10 cellular contexts compared by ENCODE assay signal in genomic region chr4:87498446-87498900, GRCh38. TPM values are rescaled to one million over a fixed set of nuclear protein-coding genes. Genes with fewer than 3 reads are reported as not detected.
A peak's percentile ranks its signal among the peaks of the same experiment; 100 is the strongest.
DNase-seq lines count a peak whose midpoint lies in the region; ATAC-seq, FAIRE-seq and TF ChIP-seq lines count a peak whose summit lies in the region.
"Had no signal": no experiment of that assay in that cellular context is flagged by ENCODE, and none has a peak within 500 bp of the region (broad histone marks: within the 10 kb centered on the region; RNA-seq: fewer than 3 reads in every experiment).

No MANE protein-coding gene starts in this region.

- in situ Hi-C loops in GM12878 (cut with MboI): loop anchor here (10.0 kb wide), 1 partner anchor 346 kb away; no protein-coding TSS in a partner anchor

- POLR2A ChIA-PET in GM12878 (lab: Charles Lee): interaction anchor here (0.6 kb wide), 1 partner anchor 20 kb away, joined by 4 read pairs; no protein-coding TSS in a partner anchor

- 0% methylated on average over 5 of the region's 5 CpGs for WGBS in GM12878 (ENCODE audit: insufficient coverage, insufficient replicate concordance, low lambda C conversion rate, missing lambda C conversion rate)

- FAIRE-seq in GM12878 (lab: Jason Lieb, UNC): peak; percentile 49

- H3K36me3 ChIP-seq in GM12878 (ENCODE audit: control insufficient read depth in 2 of 2, insufficient read depth in 2 of 2, low read length in 1 of 2) (no peaks in the 10 kb centered on the region), subcutaneous abdominal adipose tissue (ENCODE audit: control insufficient read depth in 5 of 5, insufficient read depth in 5 of 5, low read length in 5 of 5) (peaks cover 0 to 15% (median 6%) of the 10 kb centered on the region in 5 donors)
- H3K36me3 ChIP-seq: BLaER1 treated with 17β-estradiol and CSF1 and Interleukin-3, amounts not matched to agents 10 nM and 100 nM had no signal

- H3K4me3 ChIP-seq in GM12878: no peak overlapping the region
- H3K4me3 ChIP-seq in subcutaneous abdominal adipose tissue (ENCODE audit: low read depth in 1 of 5, low read length in 5 of 5): peak overlapping the region in 3 of 5 donors; percentile 1 to 53 (median 19)
- H3K4me3 ChIP-seq: BLaER1 treated with 17β-estradiol and CSF1 and Interleukin-3, amounts not matched to agents 10 nM and 100 nM had no signal

- no peaks in the 10 kb centered on the region for H3K36me3 Mint-ChIP-seq in activated CD8-positive, alpha-beta memory T cell treated with anti-CD3 and anti-CD28 coated beads, Interleukin-2, amount 10 ng/mL, durations not matched to agents 7 days and 5 days

- H3K27ac ChIP-seq in GM12878 (ENCODE audit: control insufficient read depth, insufficient read depth) (no peak overlapping the region), subcutaneous abdominal adipose tissue (ENCODE audit: low read depth, low read length) (peak overlapping the region; percentile 74)
- H3K27ac ChIP-seq: BLaER1 treated with 17β-estradiol and CSF1 and Interleukin-3, amounts not matched to agents 10 nM and 100 nM had no signal

- peaks cover 24% of the 10 kb centered on the region for H3K4me1 Mint-ChIP-seq in activated CD8-positive, alpha-beta memory T cell treated with anti-CD3 and anti-CD28 coated beads, Interleukin-2, amount 10 ng/mL, durations not matched to agents 7 days and 5 days

- CTCF ChIA-PET in activated CD8-positive, alpha-beta memory T cell treated with anti-CD3 and anti-CD28 coated beads, Interleukin-2, amount 10 ng/mL, durations not matched to agents 7 days and 5 days (lab: Charles Lee): interaction anchor here (1.0 to 1.5 kb wide), 6 partner anchors 11 to 350 kb away, joined by 3 to 6 read pairs (median 4); no protein-coding TSS in a partner anchor
- CTCF ChIA-PET in GM12878 (lab: Yijun Ruan, JAX): interaction anchor here (0.6 to 2.6 kb wide), 19 partner anchors 8 to 1199 kb away, joined by 3 to 10 read pairs (median 4); partner anchors contain the start of genes HSD17B11, NAP1L5 and SPARCL1

- H3K79me2 ChIP-seq in GM12878 (ENCODE audit: control insufficient read depth, insufficient read depth, low read length): no peaks in the 10 kb centered on the region

- H3K4me1 ChIP-seq in GM12878 (ENCODE audit: control insufficient read depth, insufficient read depth, low read length) (peaks cover 4% of the 10 kb centered on the region), subcutaneous abdominal adipose tissue (ENCODE audit: control insufficient read depth in 5 of 5, insufficient read depth in 5 of 5, low read length in 5 of 5) (peaks cover 0 to 55% (median 17%) of the 10 kb centered on the region in 5 donors)
- H3K4me1 ChIP-seq: BLaER1 treated with 17β-estradiol and CSF1 and Interleukin-3, amounts not matched to agents 10 nM and 100 nM had no signal

- H3K4me3 Mint-ChIP-seq in activated CD8-positive, alpha-beta memory T cell treated with anti-CD3 and anti-CD28 coated beads, Interleukin-2, amount 10 ng/mL, durations not matched to agents 7 days and 5 days: peak overlapping the region; percentile 58

- TF ChIP-seq POLR2A in GM12878 (IDR thresholded peaks at IDR 0.05; ENCODE audit: low read depth, low read length): no peak

- intact Hi-C loops in GM12878 (cut with micrococcal nuclease; ENCODE audit: unreplicated experiment): loop anchor here (5.0 kb wide), 1 partner anchor 349 kb away; no protein-coding TSS in a partner anchor

- H4K20me1 ChIP-seq in GM12878 (ENCODE audit: control insufficient read depth, insufficient read depth): no peaks in the 10 kb centered on the region
- H4K20me1 ChIP-seq: BLaER1 treated with 17β-estradiol and CSF1 and Interleukin-3, amounts not matched to agents 10 nM and 100 nM had no signal

- TF ChIP-seq CTCF in GM12878 (IDR thresholded peaks at IDR 0.05 in 2 of 3, conservative IDR thresholded peaks at IDR 0.05 in 1 of 3; ENCODE audit: control insufficient read depth in 2 of 3, extremely low read depth in 1 of 3, insufficient read depth in 1 of 3, low read depth in 3 of 3, low read length in 3 of 3): no peak

- no peaks in the 10 kb centered on the region for H3K9me3 ChIP-seq in GM12878 (replicated peaks; ENCODE audit: control insufficient read depth, insufficient read depth, low read length)
- H3K9me3 ChIP-seq in subcutaneous abdominal adipose tissue (ENCODE audit: control insufficient read depth in 5 of 5, low read length in 5 of 5): no peaks in the 10 kb centered on the region
- H3K9me3 ChIP-seq: BLaER1 treated with 17β-estradiol and CSF1 and Interleukin-3, amounts not matched to agents 10 nM and 100 nM had no signal

- no peaks in the 10 kb centered on the region for H3K27me3 ChIP-seq in GM12878 (replicated peaks in 1 of 2; ENCODE audit: control insufficient read depth in 2 of 2, insufficient read depth in 2 of 2, low read length in 1 of 2)
- H3K27me3 ChIP-seq in subcutaneous abdominal adipose tissue (ENCODE audit: control insufficient read depth in 5 of 5, insufficient read depth in 4 of 5, low read length in 5 of 5): no peaks in the 10 kb centered on the region
- H3K27me3 ChIP-seq: BLaER1 treated with 17β-estradiol and CSF1 and Interleukin-3, amounts not matched to agents 10 nM and 100 nM had no signal

- no peak for TF ChIP-seq RAD21 in GM12878 (IDR thresholded peaks at IDR 0.05; ENCODE audit: insufficient read depth, low read depth, low read length)

- RAD21 ChIA-PET in GM12878 (lab: Charles Lee; ENCODE audit: unreplicated experiment): interaction anchor here (0.7 kb wide), 1 partner anchor 181 kb away, joined by 3 read pairs; no protein-coding TSS in a partner anchor

- DNase-seq in activated CD8-positive, alpha-beta memory T cell treated with anti-CD3 and anti-CD28 coated beads, Interleukin-2, amount 10 ng/mL, durations not matched to agents 7 days and 5 days: no peak
- no peak for DNase-seq in activated CD8-positive, alpha-beta memory T cell treated with anti-CD3 and anti-CD28 coated beads, Interleukin-2, amount 50 U/mL, for 4 hours
- DNase-seq in GM12878 (ENCODE audit: low read depth, low spot score) (no peak), DMS 273 treated with DMSO at 0.1 percent for 48 hours (lab: John Stamatoyannopoulos, UW) (no peak), retina (no peak), DMS79 (lab: John Stamatoyannopoulos, UW) (no peak)

- no peak for TF ChIP-seq EP300 in GM12878 (IDR thresholded peaks at IDR 0.05; ENCODE audit: borderline replicate concordance in 1 of 2, control insufficient read depth in 1 of 2, low read depth in 2 of 2, low read length in 2 of 2)

- H3K9me3 Mint-ChIP-seq in activated CD8-positive, alpha-beta memory T cell treated with anti-CD3 and anti-CD28 coated beads, Interleukin-2, amount 10 ng/mL, durations not matched to agents 7 days and 5 days (ENCODE audit: low read depth): no peaks in the 10 kb centered on the region

- H2AFZ ChIP-seq in GM12878 (ENCODE audit: control insufficient read depth, low read depth, low read length): no peak overlapping the region; the same call in 1 of the 2 replicates

- SMC1A ChIA-PET in GM12878 (lab: Charles Lee; ENCODE audit: uncharacterized antibody, unreplicated experiment): interaction anchor here (0.7 to 1.4 kb wide), 7 partner anchors 9 to 350 kb away, joined by 3 to 6 read pairs (median 4); no protein-coding TSS in a partner anchor

- peak; percentile 57 for ATAC-seq in activated CD8-positive, alpha-beta memory T cell treated with anti-CD3 and anti-CD28 coated beads, Interleukin-2, amount 10 ng/mL, durations not matched to agents 7 days and 5 days
- ATAC-seq in HG02938 (IDR thresholded peaks at IDR 0.05; ENCODE audit: unreplicated experiment): peak; percentile 75
- ATAC-seq in GM12878: peak; percentile 85

- H3K27me3 Mint-ChIP-seq in activated CD8-positive, alpha-beta memory T cell treated with anti-CD3 and anti-CD28 coated beads, Interleukin-2, amount 10 ng/mL, durations not matched to agents 7 days and 5 days: no peaks in the 10 kb centered on the region

- H3K27ac Mint-ChIP-seq in activated CD8-positive, alpha-beta memory T cell treated with anti-CD3 and anti-CD28 coated beads, Interleukin-2, amount 10 ng/mL, durations not matched to agents 7 days and 5 days: peak overlapping the region; percentile 7

- BruUV-seq in GM12878 (replicated peaks; lab: Mats Ljungman, UMichigan): no TSS peak

- H3K9ac ChIP-seq in GM12878 (ENCODE audit: control insufficient read depth, insufficient read depth, low read length): no peak overlapping the region
- H3K9ac ChIP-seq in subcutaneous abdominal adipose tissue (ENCODE audit: low read length in 5 of 5): peak overlapping the region in 1 of 5 donors; percentile 12
- H3K9ac ChIP-seq: BLaER1 treated with 17β-estradiol and CSF1 and Interleukin-3, amounts not matched to agents 10 nM and 100 nM had no signal

- peak overlapping the region; percentile 14 for H3K4me2 ChIP-seq in GM12878 (ENCODE audit: control insufficient read depth, insufficient read depth)
- H3K4me2 ChIP-seq: BLaER1 treated with 17β-estradiol and CSF1 and Interleukin-3, amounts not matched to agents 10 nM and 100 nM had no signal

TF ChIP-seq in GM12878, 131 proteins besides CTCF, POLR2A, EP300 and RAD21 (continues in another document):
- TF ChIP-seq RBBP5 (conservative IDR thresholded peaks at IDR 0.05): no peak

RNA-seq across cellular contexts. Expression of gene SPARCL1, which starts 30.7 kb away (rescaled TPM):
- not detected for total RNA-seq in activated CD8-positive, alpha-beta memory T cell treated with anti-CD3 and anti-CD28 coated beads, Interleukin-2, amount 10 ng/mL, durations not matched to agents 7 days and 5 days
- not detected in 2 replicates for total RNA-seq in GM12878 (2013; cell fraction: nucleolus; rRNA removed)
- total RNA-seq in GM12878 (2014; rRNA removed): not detected in 2 replicates
- total RNA-seq in GM12878 (2014; rRNA removed; fragmentation: Illumina TruSeq; extraction: Trizol): not detected in 2 replicates
- total RNA-seq in GM12878 (2021): 0.74 and 1.1 TPM in 2 replicates
- not detected for polyA plus RNA-seq in GM12878 (2011; ENCODE audit: low read depth)
- polyA plus RNA-seq in GM12878 (2011; rRNA removed): 0.07 and 0.10 TPM in 2 replicates
- polyA plus RNA-seq in GM12878 (2011; cell fraction: cytosol; rRNA removed): not detected in 2 replicates
- 0.07 TPM in 1 of 2 replicates, not detected in the other for polyA plus RNA-seq in GM12878 (2011; cell fraction: nucleus; rRNA removed)
- polyA plus RNA-seq in GM12878 (2012): not detected in 2 replicates
- polyA plus RNA-seq in GM12878 (2014; fragmentation: Illumina TruSeq; extraction: Trizol): not detected in 2 replicates
- polyA plus RNA-seq in GM12878 (2014; fragmentation: Nextera tagmentation; extraction: Ambion mirVana): not detected
- polyA plus RNA-seq in GM12878 (2014; rRNA removed): not detected in 2 replicates
- polyA plus RNA-seq in GM12878 (2016; fragmentation: Nextera tagmentation; extraction: Ambion mirVana): not detected
- polyA minus RNA-seq in GM12878 (2011; rRNA and poly(A)+ RNA removed): not detected in 2 replicates
- not detected in 2 replicates for polyA minus RNA-seq in GM12878 (2011; cell fraction: cytosol; rRNA and poly(A)+ RNA removed)
- polyA minus RNA-seq in GM12878 (2011; cell fraction: nucleus; rRNA and poly(A)+ RNA removed): not detected in 2 replicates
- total RNA-seq: endothelial cell of umbilical vein had no signal
- polyA plus RNA-seq: endothelial cell of umbilical vein had no signal
